Comparison of ENCODE assay signal across 8 cellular contexts in the genomic region with DNA sequence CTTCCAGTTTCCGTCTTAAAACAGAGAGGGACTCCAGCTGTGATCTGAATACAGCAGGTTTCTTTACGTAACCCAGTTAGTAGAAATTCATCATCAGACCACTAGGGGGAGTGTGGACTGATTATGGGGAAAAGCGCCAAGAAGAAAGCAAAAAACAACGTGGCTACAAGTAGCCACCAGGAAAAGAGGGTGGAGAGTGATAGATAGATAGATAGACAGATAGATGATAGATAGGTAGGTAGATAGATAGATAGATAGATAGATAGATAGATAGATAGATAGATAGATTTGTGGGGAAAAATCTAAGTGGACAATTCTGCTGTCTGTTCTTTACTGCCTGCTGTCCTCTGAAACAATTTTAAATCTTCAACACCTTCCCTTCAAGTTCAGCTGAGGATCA. TPM values are rescaled to one million over a fixed set of nuclear protein-coding genes. Genes with fewer than 3 reads are reported as not detected.
DNase-seq lines count a peak whose midpoint lies in the region; ATAC-seq and TF ChIP-seq lines count a peak whose summit lies in the region.

No MANE protein-coding gene starts in this region.

- ATAC-seq in HG03066 (IDR thresholded peaks at IDR 0.05; ENCODE audit: low read depth, unreplicated experiment) (peak; percentile 61), activated B cell treated with CpG ODN at 0.5 μM for 24 hours (ENCODE audit: low read depth) (peak; percentile 72)

- intact Hi-C loops in activated B cell treated with CpG ODN at 0.5 μM for 24 hours (cut with micrococcal nuclease) = loop anchor here (1.0 to 2.0 kb wide), 4 partner anchors 32 to 440 kb away; partner anchors contain the start of gene AKR1B1

- DNase-seq in EL (peak; percentile 77), NCI-H2227 treated with DMSO at 0.1 percent for 48 hours (lab: John Stamatoyannopoulos, UW) (peak; percentile 61), activated B cell treated with CpG ODN at 0.5 μM for 24 hours (no peak), glomerular visceral epithelial cell (ENCODE audit: extremely low spot score) (peak; percentile 74), pons (ENCODE audit: low spot score) (peak; percentile 79)
- no peak for DNase-seq in effector CD8-positive, alpha-beta T cell (lab: John Stamatoyannopoulos, UW)

- no peaks in the 10 kb centered on the region for H3K9me3 Mint-ChIP-seq in activated B cell treated with CpG ODN at 0.5 μM for 24 hours

- H3K27ac ChIP-seq in 22Rv1 = no peak overlapping the region

- H3K4me3 Mint-ChIP-seq in activated B cell treated with CpG ODN at 0.5 μM for 24 hours = no peak overlapping the region

- CTCF ChIA-PET in activated B cell treated with CpG ODN at 0.5 μM for 24 hours (lab: Charles Lee) = interaction anchor here (1.0 to 2.6 kb wide), 11 partner anchors 25 to 821 kb away, joined by 3 to 23 read pairs (median 4); partner anchors contain the start of gene AKR1B1

- H3K4me1 Mint-ChIP-seq in activated B cell treated with CpG ODN at 0.5 μM for 24 hours = peaks cover 2% of the 10 kb centered on the region

- POLR2A ChIA-PET in activated B cell treated with CpG ODN at 0.5 μM for 24 hours (lab: Charles Lee) = interaction anchor here (1.3 kb wide), 1 partner anchor 82 kb away, joined by 5 read pairs; no protein-coding TSS in a partner anchor

- no peak overlapping the region for H3K27ac Mint-ChIP-seq in activated B cell treated with CpG ODN at 0.5 μM for 24 hours

- H3K36me3 Mint-ChIP-seq in activated B cell treated with CpG ODN at 0.5 μM for 24 hours (ENCODE audit: low read depth) = no peaks in the 10 kb centered on the region

- H3K27me3 Mint-ChIP-seq in activated B cell treated with CpG ODN at 0.5 μM for 24 hours = peaks cover 6% of the 10 kb centered on the region

- TF ChIP-seq CTCF in 22Rv1 (IDR thresholded peaks at IDR 0.05) (peak; percentile 94), activated B cell treated with CpG ODN at 0.5 μM for 24 hours (IDR thresholded peaks at IDR 0.05) (peak; percentile 98)

RNA-seq across cellular contexts. Expression of gene AKR1B10, which starts 12.7 kb away (rescaled TPM):
- not detected in 2 replicates for total RNA-seq in activated B cell treated with CpG ODN at 0.5 μM for 24 hours

RNA-seq across cellular contexts. Expression of gene AKR1B15, which starts 34.2 kb away (rescaled TPM):
- not detected in 2 replicates for total RNA-seq in activated B cell treated with CpG ODN at 0.5 μM for 24 hours

RNA-seq across cellular contexts. Expression of gene AKR1B1, which starts 55.8 kb away (rescaled TPM):
- 88.9 and 91.0 TPM in 2 replicates for total RNA-seq in activated B cell treated with CpG ODN at 0.5 μM for 24 hours

Comparison
In these comparisons a context has a peak if more than half of its experiments do, and no peak if none do; other contexts are left out.
1. DNase-seq: peak in EL (single experiment), NCI-H2227 treated with DMSO at 0.1 percent for 48 hours (single experiment), glomerular visceral epithelial cell (single experiment) and pons (single experiment); none in activated B cell treated with CpG ODN at 0.5 μM for 24 hours (single experiment) and effector CD8-positive, alpha-beta T cell (single experiment).